1 cellular context compared by ENCODE assay signal in the genomic region with DNA sequence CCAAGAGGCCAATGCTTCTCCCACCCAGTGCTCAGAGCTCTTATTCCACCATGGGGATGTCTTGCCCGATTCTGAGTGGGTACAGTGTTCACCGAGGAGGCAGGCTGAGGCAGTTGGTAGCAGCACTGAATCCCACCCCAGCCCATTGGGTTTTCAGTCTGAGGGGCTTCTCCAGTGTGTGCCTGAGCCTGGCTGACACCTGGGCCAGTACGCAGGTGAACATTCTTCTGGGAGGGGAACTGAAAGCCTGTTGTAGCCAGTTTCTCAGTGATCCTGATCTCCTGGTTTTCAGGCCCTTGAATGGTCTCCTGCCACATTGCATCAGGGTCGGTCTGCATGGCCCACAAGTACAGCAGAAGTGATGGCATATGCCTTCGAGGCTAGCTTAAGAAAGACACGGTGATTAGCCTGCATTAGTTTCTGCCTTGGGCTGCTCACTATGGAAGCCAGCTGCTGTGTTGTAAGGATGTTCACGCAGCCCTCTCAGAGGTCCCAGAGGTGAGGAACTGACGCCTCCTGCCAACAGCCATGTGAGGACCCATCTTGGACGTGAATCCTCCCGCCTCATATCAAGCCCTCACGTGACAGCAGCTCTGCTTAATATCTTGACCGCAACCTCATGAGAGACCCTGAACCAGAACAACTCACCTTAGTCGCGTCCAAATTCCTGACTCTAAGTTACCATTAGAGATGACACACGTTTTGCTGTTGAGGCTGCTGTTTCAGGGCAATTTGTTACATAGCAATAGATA.
TF ChIP-seq lines count a peak whose summit lies in the region.

No MANE protein-coding gene starts in this region.

TF ChIP-seq in GM23338, 12 proteins besides CTCF, POLR2A, EP300 and RAD21:
- TF ChIP-seq, protein P1, sequence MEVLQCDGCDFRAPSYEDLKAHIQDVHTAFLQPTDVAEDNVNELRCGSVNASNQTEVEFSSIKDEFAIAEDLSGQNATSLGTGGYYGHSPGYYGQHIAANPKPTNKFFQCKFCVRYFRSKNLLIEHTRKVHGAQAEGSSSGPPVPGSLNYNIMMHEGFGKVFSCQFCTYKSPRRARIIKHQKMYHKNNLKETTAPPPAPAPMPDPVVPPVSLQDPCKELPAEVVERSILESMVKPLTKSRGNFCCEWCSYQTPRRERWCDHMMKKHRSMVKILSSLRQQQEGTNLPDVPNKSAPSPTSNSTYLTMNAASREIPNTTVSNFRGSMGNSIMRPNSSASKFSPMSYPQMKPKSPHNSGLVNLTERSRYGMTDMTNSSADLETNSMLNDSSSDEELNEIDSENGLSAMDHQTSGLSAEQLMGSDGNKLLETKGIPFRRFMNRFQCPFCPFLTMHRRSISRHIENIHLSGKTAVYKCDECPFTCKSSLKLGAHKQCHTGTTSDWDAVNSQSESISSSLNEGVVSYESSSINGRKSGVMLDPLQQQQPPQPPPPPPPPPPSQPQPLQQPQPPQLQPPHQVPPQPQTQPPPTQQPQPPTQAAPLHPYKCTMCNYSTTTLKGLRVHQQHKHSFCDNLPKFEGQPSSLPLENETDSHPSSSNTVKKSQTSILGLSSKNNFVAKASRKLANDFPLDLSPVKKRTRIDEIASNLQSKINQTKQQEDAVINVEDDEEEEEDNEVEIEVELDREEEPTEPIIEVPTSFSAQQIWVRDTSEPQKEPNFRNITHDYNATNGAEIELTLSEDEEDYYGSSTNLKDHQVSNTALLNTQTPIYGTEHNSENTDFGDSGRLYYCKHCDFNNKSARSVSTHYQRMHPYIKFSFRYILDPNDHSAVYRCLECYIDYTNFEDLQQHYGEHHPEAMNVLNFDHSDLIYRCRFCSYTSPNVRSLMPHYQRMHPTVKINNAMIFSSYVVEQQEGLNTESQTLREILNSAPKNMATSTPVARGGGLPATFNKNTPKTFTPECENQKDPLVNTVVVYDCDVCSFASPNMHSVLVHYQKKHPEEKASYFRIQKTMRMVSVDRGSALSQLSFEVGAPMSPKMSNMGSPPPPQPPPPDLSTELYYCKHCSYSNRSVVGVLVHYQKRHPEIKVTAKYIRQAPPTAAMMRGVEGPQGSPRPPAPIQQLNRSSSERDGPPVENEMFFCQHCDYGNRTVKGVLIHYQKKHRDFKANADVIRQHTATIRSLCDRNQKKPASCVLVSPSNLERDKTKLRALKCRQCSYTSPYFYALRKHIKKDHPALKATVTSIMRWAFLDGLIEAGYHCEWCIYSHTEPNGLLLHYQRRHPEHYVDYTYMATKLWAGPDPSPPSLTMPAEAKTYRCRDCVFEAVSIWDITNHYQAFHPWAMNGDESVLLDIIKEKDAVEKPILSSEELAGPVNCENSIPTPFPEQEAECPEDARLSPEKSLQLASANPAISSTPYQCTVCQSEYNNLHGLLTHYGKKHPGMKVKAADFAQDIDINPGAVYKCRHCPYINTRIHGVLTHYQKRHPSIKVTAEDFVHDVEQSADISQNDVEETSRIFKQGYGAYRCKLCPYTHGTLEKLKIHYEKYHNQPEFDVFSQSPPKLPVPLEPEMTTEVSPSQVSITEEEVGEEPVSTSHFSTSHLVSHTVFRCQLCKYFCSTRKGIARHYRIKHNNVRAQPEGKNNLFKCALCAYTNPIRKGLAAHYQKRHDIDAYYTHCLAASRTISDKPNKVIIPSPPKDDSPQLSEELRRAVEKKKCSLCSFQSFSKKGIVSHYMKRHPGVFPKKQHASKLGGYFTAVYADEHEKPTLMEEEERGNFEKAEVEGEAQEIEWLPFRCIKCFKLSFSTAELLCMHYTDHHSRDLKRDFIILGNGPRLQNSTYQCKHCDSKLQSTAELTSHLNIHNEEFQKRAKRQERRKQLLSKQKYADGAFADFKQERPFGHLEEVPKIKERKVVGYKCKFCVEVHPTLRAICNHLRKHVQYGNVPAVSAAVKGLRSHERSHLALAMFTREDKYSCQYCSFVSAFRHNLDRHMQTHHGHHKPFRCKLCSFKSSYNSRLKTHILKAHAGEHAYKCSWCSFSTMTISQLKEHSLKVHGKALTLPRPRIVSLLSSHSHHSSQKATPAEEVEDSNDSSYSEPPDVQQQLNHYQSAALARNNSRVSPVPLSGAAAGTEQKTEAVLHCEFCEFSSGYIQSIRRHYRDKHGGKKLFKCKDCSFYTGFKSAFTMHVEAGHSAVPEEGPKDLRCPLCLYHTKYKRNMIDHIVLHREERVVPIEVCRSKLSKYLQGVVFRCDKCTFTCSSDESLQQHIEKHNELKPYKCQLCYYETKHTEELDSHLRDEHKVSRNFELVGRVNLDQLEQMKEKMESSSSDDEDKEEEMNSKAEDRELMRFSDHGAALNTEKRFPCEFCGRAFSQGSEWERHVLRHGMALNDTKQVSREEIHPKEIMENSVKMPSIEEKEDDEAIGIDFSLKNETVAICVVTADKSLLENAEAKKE (CRISPR knock-in tag; IDR thresholded peaks at IDR 0.05) = no peak
- TF ChIP-seq, protein P2, sequence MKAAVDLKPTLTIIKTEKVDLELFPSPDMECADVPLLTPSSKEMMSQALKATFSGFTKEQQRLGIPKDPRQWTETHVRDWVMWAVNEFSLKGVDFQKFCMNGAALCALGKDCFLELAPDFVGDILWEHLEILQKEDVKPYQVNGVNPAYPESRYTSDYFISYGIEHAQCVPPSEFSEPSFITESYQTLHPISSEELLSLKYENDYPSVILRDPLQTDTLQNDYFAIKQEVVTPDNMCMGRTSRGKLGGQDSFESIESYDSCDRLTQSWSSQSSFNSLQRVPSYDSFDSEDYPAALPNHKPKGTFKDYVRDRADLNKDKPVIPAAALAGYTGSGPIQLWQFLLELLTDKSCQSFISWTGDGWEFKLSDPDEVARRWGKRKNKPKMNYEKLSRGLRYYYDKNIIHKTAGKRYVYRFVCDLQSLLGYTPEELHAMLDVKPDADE (IDR thresholded peaks at IDR 0.05) = no peak
- TF ChIP-seq NANOG (IDR thresholded peaks at IDR 0.05; ENCODE audit: borderline replicate concordance) (no peak), JUNB (IDR thresholded peaks at IDR 0.05; ENCODE audit: unreplicated experiment) (no peak), EZH2 (IDR thresholded peaks at IDR 0.05; ENCODE audit: low read depth, unreplicated experiment) (no peak), STAT1 (IDR thresholded peaks at IDR 0.05; ENCODE audit: unreplicated experiment) (no peak), ZNF331 (CRISPR knock-in tag; IDR thresholded peaks at IDR 0.05; ENCODE audit: low read depth) (no peak), EZH2phosphoT487 (IDR thresholded peaks at IDR 0.05; ENCODE audit: unreplicated experiment) (no peak)
TF ChIP-seq in GM23338: peak in this region for 0.
